13 cellular contexts compared by ENCODE assay signal in genomic region chr16:47888142-47888541, GRCh38.
A peak's percentile ranks its signal among the peaks of the same experiment; 100 is the strongest.
DNase-seq lines count a peak whose midpoint lies in the region; ATAC-seq lines count a peak whose summit lies in the region.
"Had no signal": no experiment of that assay in that cellular context is flagged by ENCODE, and none has a peak within 500 bp of the region (broad histone marks: within the 10 kb centered on the region; RNA-seq: fewer than 3 reads in every experiment).

No MANE protein-coding gene starts in this region.

- no peaks in the 10 kb centered on the region for H3K4me1 Mint-ChIP-seq in activated CD4-positive, alpha-beta T cell treated with anti-CD3 and anti-CD28 coated beads, Interleukin-2, amount 10 ng/mL, durations not matched to agents 24 days and 14 days

- ATAC-seq in HG02642 (IDR thresholded peaks at IDR 0.05; ENCODE audit: poor library complexity, unreplicated experiment) = no peak
- ATAC-seq in HG03139 (IDR thresholded peaks at IDR 0.05; ENCODE audit: unreplicated experiment) = no peak
- ATAC-seq: natural killer cell treated with Interleukin-12 subunit alpha and Interleukin-12 subunit beta and Interleukin-15 and Interleukin-18, amount 100 ng/mL, for 72 hours had no signal

- no peaks in the 10 kb centered on the region for H3K36me3 Mint-ChIP-seq in activated CD4-positive, alpha-beta T cell treated with anti-CD3 and anti-CD28 coated beads, Interleukin-2, amount 10 ng/mL, durations not matched to agents 24 days and 14 days (ENCODE audit: low read depth)
- H3K36me3 Mint-ChIP-seq: natural killer cell treated with Interleukin-12 subunit alpha and Interleukin-12 subunit beta and Interleukin-15 and Interleukin-18, amount 100 ng/mL, for 72 hours had no signal

- DNase-seq in A172 (ENCODE audit: low spot score) = peak; percentile 64
- peak; percentile 89 for DNase-seq in HS-27A (ENCODE audit: low read depth)
- DNase-seq in astrocyte of the hippocampus (ENCODE audit: low read depth, low spot score) = peak; percentile 83
- DNase-seq in islet precursor cell = peak; percentile 84
- DNase-seq in activated CD4-positive, alpha-beta T cell treated with anti-CD3 and anti-CD28 coated beads, Interleukin-2, amount 10 ng/mL, durations not matched to agents 24 days and 14 days = no peak
- DNase-seq in cerebellar nuclear complex (lab: John Stamatoyannopoulos, UW) = no peak
- DNase-seq: activated T-cell treated with anti-CD3 and anti-CD28 coated beads for 4 hours; GOT3; NCI-H1092 treated with DMSO at 0.1 percent for 48 hours; stimulated activated CD4-positive, alpha-beta T cell treated with anti-CD3 and anti-CD28 coated beads, Interleukin-1b, Interleukin-23, amount 100 ng/mL, for 48 hours had no signal

- intact Hi-C loops in activated CD4-positive, alpha-beta T cell treated with anti-CD3 and anti-CD28 coated beads, Interleukin-2, amount 10 ng/mL, durations not matched to agents 24 days and 14 days (cut with micrococcal nuclease) = no loop called here

- H3K4me3 Mint-ChIP-seq in activated CD4-positive, alpha-beta T cell treated with anti-CD3 and anti-CD28 coated beads, Interleukin-2, amount 10 ng/mL, durations not matched to agents 24 days and 14 days = no peak overlapping the region
- H3K4me3 Mint-ChIP-seq: natural killer cell treated with Interleukin-12 subunit alpha and Interleukin-12 subunit beta and Interleukin-15 and Interleukin-18, amount 100 ng/mL, for 72 hours had no signal

- H3K9me3 Mint-ChIP-seq in activated CD4-positive, alpha-beta T cell treated with anti-CD3 and anti-CD28 coated beads, Interleukin-2, amount 10 ng/mL, durations not matched to agents 24 days and 14 days = no peaks in the 10 kb centered on the region
- H3K9me3 Mint-ChIP-seq: natural killer cell treated with Interleukin-12 subunit alpha and Interleukin-12 subunit beta and Interleukin-15 and Interleukin-18, amount 100 ng/mL, for 72 hours had no signal

- no peak overlapping the region for H3K27ac Mint-ChIP-seq in activated CD4-positive, alpha-beta T cell treated with anti-CD3 and anti-CD28 coated beads, Interleukin-2, amount 10 ng/mL, durations not matched to agents 24 days and 14 days
- H3K27ac Mint-ChIP-seq: natural killer cell treated with Interleukin-12 subunit alpha and Interleukin-12 subunit beta and Interleukin-15 and Interleukin-18, amount 100 ng/mL, for 72 hours had no signal

- H3K27me3 Mint-ChIP-seq in activated CD4-positive, alpha-beta T cell treated with anti-CD3 and anti-CD28 coated beads, Interleukin-2, amount 10 ng/mL, durations not matched to agents 24 days and 14 days = peaks cover 9% of the 10 kb centered on the region

Comparison
In these comparisons a context has a peak if more than half of its experiments do, and no peak if none do; other contexts are left out.
1. DNase-seq: peak in A172 (single experiment), HS-27A (single experiment), astrocyte of the hippocampus (single experiment) and islet precursor cell (single experiment); none in activated CD4-positive, alpha-beta T cell treated with anti-CD3 and anti-CD28 coated beads, Interleukin-2, amount 10 ng/mL, durations not matched to agents 24 days and 14 days (single experiment) and cerebellar nuclear complex (0 of 2).